In the genomic region with DNA sequence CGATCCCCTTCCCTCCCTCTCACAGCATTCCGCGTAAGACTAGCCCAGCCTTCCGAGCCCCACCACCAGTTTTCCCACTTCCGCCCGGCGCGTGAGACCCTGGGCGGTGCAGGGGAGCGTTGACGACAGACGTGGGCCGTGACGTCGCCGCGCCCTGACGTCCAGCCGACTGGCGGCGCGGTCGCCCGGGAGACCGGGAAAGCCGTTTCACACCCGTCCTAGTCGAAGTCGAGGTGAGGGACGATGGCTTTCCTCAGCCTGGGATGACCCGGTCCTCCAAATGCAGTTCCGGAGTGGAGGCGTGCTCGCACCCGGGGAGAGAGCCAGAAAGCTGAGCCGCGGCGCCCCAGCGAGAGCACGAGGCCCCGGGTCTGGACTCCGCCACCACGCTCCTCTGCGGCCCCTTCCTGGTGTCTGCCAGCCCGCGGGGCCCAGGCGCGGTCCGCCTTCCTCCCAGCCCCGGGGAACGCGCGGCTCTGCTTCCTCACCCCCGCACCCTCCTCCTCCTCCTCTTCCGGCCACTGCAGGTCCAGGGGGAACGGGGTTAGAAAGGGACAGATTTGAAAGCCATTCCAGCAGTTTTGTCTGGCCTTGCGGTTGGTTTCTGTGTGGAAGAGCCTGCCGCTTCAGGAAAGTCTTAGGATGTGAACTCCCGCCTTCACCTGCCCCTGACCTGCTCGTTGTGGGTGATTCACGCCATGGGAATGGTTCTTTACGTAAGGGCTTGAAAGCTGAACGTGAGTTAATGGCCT, we compare ENCODE assay signal across 8 cellular contexts. TPM values are rescaled to one million over a fixed set of nuclear protein-coding genes. Genes with fewer than 3 reads are reported as not detected.
DNase-seq lines count a peak whose midpoint lies in the region; ATAC-seq and TF ChIP-seq lines count a peak whose summit lies in the region.

LEKR1 (plus strand) TSS at position 210 of the 752 bp plus-strand sequence. CDS start 2,977 bp downstream, outside the sequence.

- H3K56ac ChIP-seq in IMR-90 (ENCODE audit: extremely low read depth, insufficient read depth, low read length), result peak within 1 kb of the TSS; percentile 86

- no peak for TF ChIP-seq CTCF in IMR-90 (conservative IDR thresholded peaks at IDR 0.05; ENCODE audit: low read depth, low read length)

- BruUV-seq in IMR-90 (replicated peaks; lab: Mats Ljungman, UMichigan), result no TSS peak

- H3K4me1 ChIP-seq in IMR-90 (ENCODE audit: control insufficient read depth, insufficient read depth, low read length), result no peaks in the 10 kb centered on the region
- H3K4me1 ChIP-seq in neuron (ENCODE audit: insufficient read depth, low read length), result no peaks in the 10 kb centered on the region
- peaks cover 4 to 18% (median 15%) of the 10 kb centered on the region in 5 donors for H3K4me1 ChIP-seq in subcutaneous abdominal adipose tissue (ENCODE audit: control insufficient read depth in 5 of 5, insufficient read depth in 5 of 5, low read length in 5 of 5)

- in situ Hi-C loops in IMR-90 (cut with MboI; ENCODE audit: low sequenced_read_pairs), result loop anchor here (5.0 to 25.0 kb wide), 2 partner anchors 289 to 311 kb away; no protein-coding TSS in a partner anchor

- H3K14ac ChIP-seq in IMR-90 (replicated peaks; ENCODE audit: low read depth, low read length), result peak within 1 kb of the TSS; percentile 95

- H3K18ac ChIP-seq in IMR-90 (ENCODE audit: low read depth, low read length), result peak within 1 kb of the TSS; percentile 86

- H3K27ac ChIP-seq in IMR-90 (ENCODE audit: insufficient read depth, low read length) (peak within 1 kb of the TSS; percentile 92), subcutaneous abdominal adipose tissue (ENCODE audit: low read depth, low read length) (peak within 1 kb of the TSS; percentile 93)

- WGBS in IMR-90 (ENCODE audit: extremely low coverage in 2 of 2, insufficient read length in 1 of 2), 2 experiments, result 3% methylated on average over 24 of the region's 63 CpGs; no CpG with 5 or more reads in 1 of the 2 experiments

- dilution Hi-C loops in IMR-90 (cut with HindIII; ENCODE audit: low sequenced_read_pairs, unreplicated experiment), result no loop called here

- H4K8ac ChIP-seq in IMR-90 (ENCODE audit: low read depth in 2 of 2, low read length in 2 of 2), result peak within 1 kb of the TSS; percentile 94 to 99

- no peak; the same call in none of the 2 replicates for TF ChIP-seq RAD21 in IMR-90 (IDR thresholded peaks at IDR 0.05; ENCODE audit: low read length)

- H3K9ac ChIP-seq in IMR-90 (ENCODE audit: low read depth, low read length) (peak within 1 kb of the TSS; percentile 85), subcutaneous abdominal adipose tissue (ENCODE audit: low read length in 5 of 5) (peak within 1 kb of the TSS; percentile 80 to 89 (median 87))

- H3K27me3 ChIP-seq in IMR-90 (ENCODE audit: control insufficient read depth, insufficient read depth, low read length) (no peaks in the 10 kb centered on the region), neuron (ENCODE audit: insufficient read depth, low read length) (no peaks in the 10 kb centered on the region), subcutaneous abdominal adipose tissue (ENCODE audit: control insufficient read depth in 5 of 5, insufficient read depth in 4 of 5, low read length in 5 of 5) (no peaks in the 10 kb centered on the region)

- peak within 1 kb of the TSS; percentile 97 for H3K4ac ChIP-seq in IMR-90 (ENCODE audit: low read depth, low read length)

- intact Hi-C loops in IMR-90 (cut with micrococcal nuclease), result loop anchor here (1.0 kb wide), 1 partner anchor 247 kb away; no protein-coding TSS in a partner anchor

- DNase-seq in DMS53 (lab: John Stamatoyannopoulos, UW), result peak; percentile 95
- DNase-seq in IMR-90, result peak; percentile 98
- peak; percentile 89 to 93 for DNase-seq in SHP77 (lab: John Stamatoyannopoulos, UW)
- peak; percentile 14 to 45 (median 33) for DNase-seq in activated naive CD4-positive, alpha-beta T cell (lab: John Stamatoyannopoulos, UW)
- peak; percentile 83 for DNase-seq in foreskin melanocyte

- peak within 1 kb of the TSS; percentile 97 for H4K5ac ChIP-seq in IMR-90 (ENCODE audit: low read depth, low read length)

- peak within 1 kb of the TSS; percentile 99 for H2AK5ac ChIP-seq in IMR-90 (ENCODE audit: low read depth, low read length)

- peaks cover 6% of the 10 kb centered on the region; the same call in 1 of the 2 replicates for H3K9me1 ChIP-seq in IMR-90 (ENCODE audit: insufficient read depth, low read length)

- H3K36me3 ChIP-seq in IMR-90 (ENCODE audit: control insufficient read depth, insufficient read depth, low read length) (no peaks in the 10 kb centered on the region), neuron (ENCODE audit: insufficient read depth, low read length) (no peaks in the 10 kb centered on the region), subcutaneous abdominal adipose tissue (ENCODE audit: control insufficient read depth in 5 of 5, insufficient read depth in 5 of 5, low read length in 5 of 5) (no peaks in the 10 kb centered on the region)

- H2BK20ac ChIP-seq in IMR-90 (ENCODE audit: low read depth, low read length), result peak within 1 kb of the TSS; percentile 89

- H3K4me3 ChIP-seq in IMR-90 (ENCODE audit: insufficient read depth, low read depth, low read length), result peak within 1 kb of the TSS; percentile 53
- H3K4me3 ChIP-seq in neuron (ENCODE audit: low read length), result peak within 1 kb of the TSS; percentile 56
- peak within 1 kb of the TSS; percentile 88 to 89 (median 89) for H3K4me3 ChIP-seq in subcutaneous abdominal adipose tissue (ENCODE audit: low read depth in 1 of 5, low read length in 5 of 5)

- peaks cover 10 to 15% of the 10 kb centered on the region in 2 experiments; a peak in 3 of 4 replicates for H3K79me1 ChIP-seq in IMR-90 (ENCODE audit: low read depth in 1 of 2, low read length in 2 of 2)

- H2AFZ ChIP-seq in IMR-90 (replicated peaks; ENCODE audit: low read length, poor library complexity), result peak within 1 kb of the TSS; percentile 98
- no peak within 1 kb of the TSS for H2AFZ ChIP-seq in neuron (ENCODE audit: low read depth, low read length)

- ATAC-seq in GM21528 (IDR thresholded peaks at IDR 0.05; ENCODE audit: low FRiP score, unreplicated experiment) (peak; percentile 93), IMR-90 (ENCODE audit: low read depth) (peak; percentile 90)

- H2BK120ac ChIP-seq in IMR-90 (ENCODE audit: low read depth, low read length), result peak within 1 kb of the TSS; percentile 93

- TF ChIP-seq POLR2A in IMR-90 (IDR thresholded peaks at IDR 0.05; ENCODE audit: low read depth, low read length), result peak; percentile 63; the same call in 1 of the 2 replicates

- H3K9me3 ChIP-seq in IMR-90 (ENCODE audit: control insufficient read depth, insufficient read depth, low read length) (no peaks in the 10 kb centered on the region), neuron (ENCODE audit: low read length) (no peaks in the 10 kb centered on the region), subcutaneous abdominal adipose tissue (ENCODE audit: control insufficient read depth in 5 of 5, low read length in 5 of 5) (no peaks in the 10 kb centered on the region)

- peak within 1 kb of the TSS; percentile 91 for H4K91ac ChIP-seq in IMR-90 (ENCODE audit: insufficient read depth, low read depth, low read length)

- peak within 1 kb of the TSS; percentile 97 for H3K23ac ChIP-seq in IMR-90 (ENCODE audit: low read depth, low read length)

- peak within 1 kb of the TSS; percentile 97 for H2BK15ac ChIP-seq in IMR-90 (ENCODE audit: low read depth, low read length)

- H4K20me1 ChIP-seq in IMR-90 (ENCODE audit: insufficient read depth, low read length), result no peaks in the 10 kb centered on the region

- peak within 1 kb of the TSS; percentile 74 for H3K4me2 ChIP-seq in IMR-90 (ENCODE audit: low read depth, low read length)

- POLR2A ChIA-PET in IMR-90 (lab: Charles Lee; ENCODE audit: unreplicated experiment), result no interaction called here

- peak within 1 kb of the TSS; percentile 93 for H2AK9ac ChIP-seq in IMR-90 (replicated peaks; ENCODE audit: low read depth, low read length, poor library complexity)

- CTCF ChIA-PET in IMR-90 (lab: Yijun Ruan, JAX), result interaction anchor here (0.6 kb wide), 1 partner anchor 130 kb away, joined by 3 read pairs; no protein-coding TSS in a partner anchor

- H2BK5ac ChIP-seq in IMR-90 (ENCODE audit: low read depth, low read length, poor library complexity, severe bottlenecking), result peak within 1 kb of the TSS; percentile 83

TF ChIP-seq in IMR-90, 13 proteins besides CTCF, POLR2A, EP300 and RAD21 (continues in another document):
- TF ChIP-seq NFE2L2 (IDR thresholded peaks at IDR 0.05; ENCODE audit: low read depth, low read length) (peak; percentile 38), MAFK (IDR thresholded peaks at IDR 0.05; ENCODE audit: low read depth, low read length) (no peak), BHLHE40 (IDR thresholded peaks at IDR 0.05; ENCODE audit: low read depth, low read length) (peak; percentile 96), CEBPB (IDR thresholded peaks at IDR 0.05; ENCODE audit: low read depth, low read length) (no peak; the same call in 1 of the 2 replicates), FOS (IDR thresholded peaks at IDR 0.05; ENCODE audit: low read depth, low read length) (peak; percentile 89), RFX5 (IDR thresholded peaks at IDR 0.05; ENCODE audit: low read depth, low read length) (no peak), SMC3 (IDR thresholded peaks at IDR 0.05; ENCODE audit: low read depth, low read length) (peak; percentile 20), MAZ (IDR thresholded peaks at IDR 0.05; ENCODE audit: borderline replicate concordance, low read depth, low read length) (peak; percentile 73; the same call in 1 of the 2 replicates), RCOR1 (IDR thresholded peaks at IDR 0.05; ENCODE audit: insufficient replicate concordance, low read length) (no peak)
- TF ChIP-seq, protein P1, sequence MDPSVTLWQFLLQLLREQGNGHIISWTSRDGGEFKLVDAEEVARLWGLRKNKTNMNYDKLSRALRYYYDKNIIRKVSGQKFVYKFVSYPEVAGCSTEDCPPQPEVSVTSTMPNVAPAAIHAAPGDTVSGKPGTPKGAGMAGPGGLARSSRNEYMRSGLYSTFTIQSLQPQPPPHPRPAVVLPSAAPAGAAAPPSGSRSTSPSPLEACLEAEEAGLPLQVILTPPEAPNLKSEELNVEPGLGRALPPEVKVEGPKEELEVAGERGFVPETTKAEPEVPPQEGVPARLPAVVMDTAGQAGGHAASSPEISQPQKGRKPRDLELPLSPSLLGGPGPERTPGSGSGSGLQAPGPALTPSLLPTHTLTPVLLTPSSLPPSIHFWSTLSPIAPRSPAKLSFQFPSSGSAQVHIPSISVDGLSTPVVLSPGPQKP (IDR thresholded peaks at IDR 0.05; ENCODE audit: borderline replicate concordance, low read depth, low read length), result 0 out of 2 replicates have a peak, but pooled peaks have one; percentile 4

RNA-seq across cellular contexts. Expression of gene LEKR1, which starts in this region (rescaled TPM):
- 0.36 and 0.56 TPM in 2 replicates for total RNA-seq in IMR-90 (2012; rRNA removed)
- 0.10 and 0.19 TPM in 2 replicates for polyA plus RNA-seq in IMR-90 (2012; rRNA removed)
- 0.05 TPM in 2 replicates for polyA plus RNA-seq in IMR-90 (2012; cell fraction: cytosol; rRNA removed)
- 0.14 and 0.31 TPM in 2 replicates for polyA plus RNA-seq in IMR-90 (2012; cell fraction: nucleus; rRNA removed; ENCODE audit: low replicate concordance)

Comparison
In these comparisons a context has a peak if more than half of its experiments do, and no peak if none do; other contexts are left out.
1. Peak in every context shown above with its lines: DNase-seq, ATAC-seq, H3K4me3 ChIP-seq and H3K27ac ChIP-seq.
2. Peak in DNase-seq, ATAC-seq, H3K4me3 ChIP-seq, H3K27ac ChIP-seq, H3K9ac ChIP-seq and H3K4me2 ChIP-seq in IMR-90; RNA of the gene not detected or under 1 TPM.
3. DNase-seq: peak in every context shown above with its lines; median percentile 98 in IMR-90; 95 in DMS53; 91 in SHP77; 83 in foreskin melanocyte; 33 in activated naive CD4-positive, alpha-beta T cell.